7 cellular contexts compared by ENCODE assay signal in genomic region chr16:3718019-3718391, GRCh38. TPM values are rescaled to one million over a fixed set of nuclear protein-coding genes. Genes with fewer than 3 reads are reported as not detected.
DNase-seq lines count a peak whose midpoint lies in the region; ATAC-seq lines count a peak whose summit lies in the region.

No MANE protein-coding gene starts in this region.

- POLR2A ChIA-PET in activated CD8-positive, alpha-beta T cell treated with anti-CD3 and anti-CD28 coated beads, Interleukin-2, amount 10 ng/mL, durations not matched to agents 7 days and 5 days (lab: Charles Lee) = interaction anchor here (0.8 to 1.3 kb wide), 6 partner anchors 21 to 158 kb away, joined by 3 to 4 read pairs (median 3); partner anchors contain the start of gene SLX4

- peak overlapping the region; percentile 93 for H3K9ac ChIP-seq in HUES64 (ENCODE audit: low read depth, low read length)

- H3K27ac Mint-ChIP-seq in activated CD8-positive, alpha-beta T cell treated with anti-CD3 and anti-CD28 coated beads, Interleukin-2, amount 10 ng/mL, durations not matched to agents 7 days and 5 days = peak overlapping the region; percentile 89
- H3K27ac Mint-ChIP-seq in stimulated activated naive B cell treated with anti-CD40 and anti-IgM and Interleukin-4, amounts not matched to agents 10 μg/mL and 1 μg/mL and 100 μg/mL, for 72 hours = peak overlapping the region; percentile 90

- no peaks in the 10 kb centered on the region for H3K9me3 ChIP-seq in HUES64 (ENCODE audit: insufficient read depth, low read depth, low read length)

- H3K27me3 Mint-ChIP-seq in activated CD8-positive, alpha-beta T cell treated with anti-CD3 and anti-CD28 coated beads, Interleukin-2, amount 10 ng/mL, durations not matched to agents 7 days and 5 days (ENCODE audit: low read depth) = no peaks in the 10 kb centered on the region
- H3K27me3 Mint-ChIP-seq in stimulated activated naive B cell treated with anti-CD40 and anti-IgM and Interleukin-4, amounts not matched to agents 10 μg/mL and 1 μg/mL and 100 μg/mL, for 72 hours = no peaks in the 10 kb centered on the region

- peaks cover 9% of the 10 kb centered on the region; the same call in 1 of the 2 replicates for H3K4me1 ChIP-seq in HUES64 (ENCODE audit: insufficient read depth, low read length)

- peaks cover 34% of the 10 kb centered on the region for H3K4me1 Mint-ChIP-seq in activated CD8-positive, alpha-beta T cell treated with anti-CD3 and anti-CD28 coated beads, Interleukin-2, amount 10 ng/mL, durations not matched to agents 7 days and 5 days (ENCODE audit: low read depth)
- H3K4me1 Mint-ChIP-seq in stimulated activated naive B cell treated with anti-CD40 and anti-IgM and Interleukin-4, amounts not matched to agents 10 μg/mL and 1 μg/mL and 100 μg/mL, for 72 hours = peaks cover 12 to 39% of the 10 kb centered on the region in 2 donors

- no peak for ATAC-seq in activated CD8-positive, alpha-beta T cell treated with anti-CD3 and anti-CD28 coated beads, Interleukin-2, amount 10 ng/mL, durations not matched to agents 7 days and 5 days
- no peak for ATAC-seq in stimulated activated naive B cell treated with anti-CD40 and anti-IgM and Interleukin-4, amounts not matched to agents 10 μg/mL and 1 μg/mL and 100 μg/mL, for 72 hours (replicated peaks)
- ATAC-seq in HG03469 (IDR thresholded peaks at IDR 0.05; ENCODE audit: unreplicated experiment) = no peak

- whole genome bisulfite sequencing in HUES64 = 32% methylated on average over 5 of the region's 5 CpGs

- H3K36me3 ChIP-seq in HUES64 (ENCODE audit: insufficient read depth, low read length) = peaks cover 14% of the 10 kb centered on the region

- CTCF ChIA-PET in activated CD8-positive, alpha-beta T cell treated with anti-CD3 and anti-CD28 coated beads, Interleukin-2, amount 10 ng/mL, durations not matched to agents 7 days and 5 days (lab: Charles Lee) = interaction anchor here (1.3 kb wide), 1 partner anchor 27 kb away, joined by 7 read pairs; no protein-coding TSS in a partner anchor

- H3K4me3 ChIP-seq in HUES64 (ENCODE audit: low read length) = peak overlapping the region; percentile 80
- H3K4me3 ChIP-seq in iPS-11a (ENCODE audit: low read depth, low read length) = peak overlapping the region; percentile 95

- H3K9me3 Mint-ChIP-seq in activated CD8-positive, alpha-beta T cell treated with anti-CD3 and anti-CD28 coated beads, Interleukin-2, amount 10 ng/mL, durations not matched to agents 7 days and 5 days (ENCODE audit: insufficient read depth) = no peaks in the 10 kb centered on the region
- no peaks in the 10 kb centered on the region for H3K9me3 Mint-ChIP-seq in stimulated activated naive B cell treated with anti-CD40 and anti-IgM and Interleukin-4, amounts not matched to agents 10 μg/mL and 1 μg/mL and 100 μg/mL, for 72 hours

- peak overlapping the region; percentile 50 for H3K27ac ChIP-seq in HUES64 (ENCODE audit: low read depth, low read length)

- peak overlapping the region; percentile 78 for H3K4me3 Mint-ChIP-seq in activated CD8-positive, alpha-beta T cell treated with anti-CD3 and anti-CD28 coated beads, Interleukin-2, amount 10 ng/mL, durations not matched to agents 7 days and 5 days
- H3K4me3 Mint-ChIP-seq in stimulated activated naive B cell treated with anti-CD40 and anti-IgM and Interleukin-4, amounts not matched to agents 10 μg/mL and 1 μg/mL and 100 μg/mL, for 72 hours = peak overlapping the region; percentile 90 to 98

- H3K36me3 Mint-ChIP-seq in activated CD8-positive, alpha-beta T cell treated with anti-CD3 and anti-CD28 coated beads, Interleukin-2, amount 10 ng/mL, durations not matched to agents 7 days and 5 days (ENCODE audit: low read depth) = peaks cover 14% of the 10 kb centered on the region
- peaks cover 9 to 21% of the 10 kb centered on the region in 2 donors for H3K36me3 Mint-ChIP-seq in stimulated activated naive B cell treated with anti-CD40 and anti-IgM and Interleukin-4, amounts not matched to agents 10 μg/mL and 1 μg/mL and 100 μg/mL, for 72 hours

- DNase-seq in activated CD8-positive, alpha-beta T cell treated with anti-CD3 and anti-CD28 coated beads, Interleukin-2, amount 10 ng/mL, durations not matched to agents 7 days and 5 days = peak; percentile 24
- no peak for DNase-seq in stimulated activated naive B cell treated with anti-CD40 and anti-IgM and Interleukin-4, amounts not matched to agents 10 μg/mL and 1 μg/mL and 100 μg/mL, for 72 hours
- DNase-seq in NCI-H2196 treated with DMSO at 0.1 percent for 48 hours (lab: John Stamatoyannopoulos, UW; ENCODE audit: unreplicated experiment) (no peak), GM03348 (ENCODE audit: low spot score) (no peak)

- no peaks in the 10 kb centered on the region for H3K27me3 ChIP-seq in HUES64 (ENCODE audit: insufficient read depth, low read length)

RNA-seq across cellular contexts. Expression of gene TRAP1, which starts 0.7 kb away (rescaled TPM):
- 115 TPM for polyA plus RNA-seq in HUES64 (2013, experiment 1 of 2)
- 121 TPM for polyA plus RNA-seq in HUES64 (2013, experiment 2 of 2)
- 100 to 1,000 TPM; 126 to 129 TPM for total RNA-seq in activated CD8-positive, alpha-beta T cell treated with anti-CD3 and anti-CD28 coated beads, Interleukin-2, amount 10 ng/mL, durations not matched to agents 7 days and 5 days
